Comparison of ENCODE assay signal across 8 cellular contexts in the genomic region with DNA sequence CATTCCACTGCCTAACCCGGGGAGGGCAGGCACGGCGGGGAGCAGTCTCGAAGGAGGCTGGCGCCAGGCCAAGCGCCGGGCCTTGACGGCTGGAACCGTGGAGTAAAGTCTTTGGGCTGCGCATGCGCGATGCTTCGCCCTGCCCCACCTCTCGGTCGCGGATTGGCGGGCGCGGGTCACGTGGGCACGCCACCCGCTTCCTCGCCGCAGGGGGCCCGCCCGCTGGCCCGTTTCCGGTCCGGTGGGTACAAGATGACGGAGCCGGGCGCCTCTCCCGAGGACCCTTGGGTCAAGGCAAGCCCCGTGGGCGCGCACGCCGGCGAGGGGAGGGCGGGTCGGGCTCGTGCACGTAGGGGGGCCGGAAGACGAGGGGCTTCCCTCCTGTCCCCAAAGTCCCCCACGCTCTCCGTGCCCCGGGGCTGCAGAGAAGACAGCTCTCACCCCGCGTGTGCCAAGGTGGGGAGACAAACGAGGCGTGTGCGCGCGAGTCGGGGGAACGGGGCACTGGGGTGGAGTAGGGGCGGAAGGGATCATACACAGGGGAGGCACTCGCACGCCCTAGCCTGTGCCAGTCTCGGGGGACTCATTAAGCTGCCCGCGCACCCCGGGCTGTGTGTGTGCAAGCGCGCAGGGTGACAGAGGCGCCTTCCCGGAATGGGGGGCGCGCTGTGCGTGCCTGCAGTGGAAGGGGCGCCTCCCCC. TPM values are rescaled to one million over a fixed set of nuclear protein-coding genes. Genes with fewer than 3 reads are reported as not detected.
DNase-seq lines count a peak whose midpoint lies in the region; ATAC-seq and TF ChIP-seq lines count a peak whose summit lies in the region.

A gene with protein sequence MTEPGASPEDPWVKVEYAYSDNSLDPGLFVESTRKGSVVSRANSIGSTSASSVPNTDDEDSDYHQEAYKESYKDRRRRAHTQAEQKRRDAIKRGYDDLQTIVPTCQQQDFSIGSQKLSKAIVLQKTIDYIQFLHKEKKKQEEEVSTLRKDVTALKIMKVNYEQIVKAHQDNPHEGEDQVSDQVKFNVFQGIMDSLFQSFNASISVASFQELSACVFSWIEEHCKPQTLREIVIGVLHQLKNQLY (plus strand): TSS at position 228 of the 701 bp plus-strand sequence. CDS start 25 bp downstream, at position 253.

- H3K9me3 ChIP-seq in heart left ventricle: no peaks in the 10 kb centered on the region
- no peaks in the 10 kb centered on the region for H3K9me3 ChIP-seq in transverse colon

- H3K36me3 ChIP-seq in heart left ventricle: peaks cover 0 to 64% (median 56%) of the 10 kb centered on the region in 9 donors
- H3K36me3 ChIP-seq in transverse colon: peaks cover 0 to 39% (median 20%) of the 10 kb centered on the region in 4 donors

- H3K4me1 ChIP-seq in heart left ventricle (peaks cover 10 to 59% (median 37%) of the 10 kb centered on the region in 12 donors), transverse colon (peaks cover 16 to 41% (median 39%) of the 10 kb centered on the region in 4 donors)

- ATAC-seq in HG02610 (IDR thresholded peaks at IDR 0.05; ENCODE audit: unreplicated experiment): peak; percentile 54
- ATAC-seq in heart left ventricle: peak; percentile 77 to 85 (median 84)

- TF ChIP-seq POLR2A in heart left ventricle (IDR thresholded peaks at IDR 0.05): peak in 1 of 2 donors; percentile 74
- TF ChIP-seq POLR2A in transverse colon (IDR thresholded peaks at IDR 0.05): peak; percentile 29

- 0 to 1% (median 1%) methylated on average over 55 to 72 of the region's 72 CpGs for WGBS in adipose tissue, 3 donors
- WGBS in heart left ventricle, 4 donors: 0 to 2% (median 1%) methylated on average over 20 to 72 of the region's 72 CpGs
- WGBS in transverse colon (ENCODE audit: low coverage in 1 of 2), 2 donors: 1% methylated on average over 55 of the region's 72 CpGs; no CpG with 5 or more reads in 1 of the 2 donors

- DNase-seq in EH (ENCODE audit: low read depth) (peak; percentile 91), NCI-H146 (lab: John Stamatoyannopoulos, UW) (peak; percentile 93), T-helper 1 cell (peak; percentile 87 to 94 (median 89)), heart left ventricle (peak; percentile 95 to 98 (median 97)), posterior cingulate gyrus (peak; percentile 88 to 99 (median 91)), transverse colon (peak; percentile 96)

- intact Hi-C loops in heart left ventricle (cut with DNase I): no loop called here
- intact Hi-C loops in posterior cingulate gyrus (cut with DNase I): no loop called here
- intact Hi-C loops in transverse colon (cut with DNase I; ENCODE audit: low total_unique reads): no loop called here

- in situ Hi-C loops in transverse colon (cut with MboI; ENCODE audit: low pct_ligation_motif_present in 1 of 4, low pct_unique_long_range_greater_than_20kb in 1 of 4, low sequenced_read_pairs in 3 of 4): no loop called here

- H3K4me3 ChIP-seq in heart left ventricle (peak within 1 kb of the TSS; percentile 74 to 98 (median 92)), transverse colon (peak within 1 kb of the TSS; percentile 65 to 80 (median 78))

- TF ChIP-seq CTCF in heart left ventricle (IDR thresholded peaks at IDR 0.05) (no peak), transverse colon (IDR thresholded peaks at IDR 0.05) (peak in 1 of 5 experiments; percentile 9)

- TF ChIP-seq EP300 in transverse colon (IDR thresholded peaks at IDR 0.05; ENCODE audit: low read depth): no peak

- H3K27ac ChIP-seq in adipose tissue (ENCODE audit: low read depth, low read length) (peak within 1 kb of the TSS; percentile 73), heart left ventricle (peak within 1 kb of the TSS; percentile 94 to 99 (median 98)), transverse colon (peak within 1 kb of the TSS; percentile 87 to 96 (median 94))

- H3K27me3 ChIP-seq in heart left ventricle: no peaks in the 10 kb centered on the region
- no peaks in the 10 kb centered on the region for H3K27me3 ChIP-seq in transverse colon

RNA-seq across cellular contexts. Expression of the gene that starts here (rescaled TPM):
- 10 to 100 TPM; 38.7 to 71.3 (median 48.9) TPM for polyA plus RNA-seq in adipose tissue
- 10 to 100 TPM; 48.1 to 76.2 (median 57.9) TPM for total RNA-seq in heart left ventricle
- 10 to 100 TPM; 53.1 to 71.7 TPM for polyA plus RNA-seq in heart left ventricle
- total RNA-seq in transverse colon: 100 to 1,000 TPM in 3 of 4 donors, 10 to 100 TPM in 1; 81.3 to 191 (median 143) TPM

Comparison
In these comparisons a context has a peak if more than half of its experiments do, and no peak if none do; other contexts are left out.
1. Peak in every context shown above with its lines: DNase-seq, ATAC-seq, H3K4me3 ChIP-seq and H3K27ac ChIP-seq.